In the genomic region with DNA sequence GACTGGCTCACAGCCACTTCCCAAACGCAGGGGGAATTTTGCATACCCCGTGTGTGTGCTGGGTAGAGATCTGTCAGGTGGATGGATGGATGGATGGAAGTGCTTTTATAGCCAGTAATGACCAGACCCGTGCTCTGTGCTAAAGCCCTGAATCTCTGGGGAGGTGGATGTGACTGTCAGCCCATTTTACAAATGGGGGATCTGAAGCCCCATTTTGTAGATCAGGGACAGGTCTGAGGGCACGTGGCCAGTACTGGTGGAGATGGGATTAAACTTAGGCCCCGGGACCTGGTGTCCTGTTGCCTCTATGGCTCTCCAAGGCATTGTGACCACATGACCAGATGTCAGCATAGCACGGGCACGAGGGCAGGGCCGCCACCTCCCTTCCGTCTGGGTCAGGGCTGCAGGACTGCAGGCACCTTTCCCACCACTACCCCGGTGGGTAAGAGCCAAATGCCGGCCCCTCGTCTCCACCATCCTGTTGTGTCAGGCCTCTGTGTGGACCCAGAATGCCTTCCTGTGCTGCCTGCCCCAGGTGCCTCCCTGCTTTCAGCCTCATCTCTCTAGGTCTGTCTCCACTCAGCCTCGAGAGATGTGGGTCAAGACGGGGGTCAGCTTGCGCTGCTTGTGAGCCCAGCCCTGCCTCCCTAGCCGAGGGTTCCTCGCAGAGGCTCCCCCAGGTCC, we compare ENCODE assay signal across 11 cellular contexts. TPM values are rescaled to one million over a fixed set of nuclear protein-coding genes. Genes with fewer than 3 reads are reported as not detected.
DNase-seq lines count a peak whose midpoint lies in the region; ATAC-seq and TF ChIP-seq lines count a peak whose summit lies in the region.
"Had no signal": no experiment of that assay in that cellular context is flagged by ENCODE, and none has a peak within 500 bp of the region (broad histone marks: within the 10 kb centered on the region; RNA-seq: fewer than 3 reads in every experiment).

No MANE protein-coding gene starts in this region.

- H3K27me3 Mint-ChIP-seq in activated naive CD8-positive, alpha-beta T cell treated with anti-CD3 and anti-CD28 coated beads, Interleukin-2, amount 10 ng/mL, durations not matched to agents 7 days and 5 days = peaks cover 5% of the 10 kb centered on the region
- H3K27me3 Mint-ChIP-seq in memory B cell = peaks cover 4% of the 10 kb centered on the region

- TF ChIP-seq POLR2A in vagina (IDR thresholded peaks at IDR 0.05) = no peak

- H3K36me3 Mint-ChIP-seq in activated naive CD8-positive, alpha-beta T cell treated with anti-CD3 and anti-CD28 coated beads, Interleukin-2, amount 10 ng/mL, durations not matched to agents 7 days and 5 days = no peaks in the 10 kb centered on the region
- peaks cover 15% of the 10 kb centered on the region for H3K36me3 Mint-ChIP-seq in memory B cell

- H3K27ac ChIP-seq in vagina = peak overlapping the region; percentile 31
- H3K27ac ChIP-seq: neutrophil had no signal

- H3K4me3 Mint-ChIP-seq in activated naive CD8-positive, alpha-beta T cell treated with anti-CD3 and anti-CD28 coated beads, Interleukin-2, amount 10 ng/mL, durations not matched to agents 7 days and 5 days = peak overlapping the region; percentile 55
- H3K4me3 Mint-ChIP-seq in memory B cell = no peak overlapping the region

- DNase-seq in Right ventricle myocardium inferior (ENCODE audit: missing footprints) (peak; percentile 32), left cardiac atrium (no peak), memory B cell (ENCODE audit: low spot score in 2 of 2) (no peak), vagina (ENCODE audit: extremely low spot score in 2 of 2) (peak in 1 of 2 donors; percentile 65), SIG-M5 treated with dmso at 0.1 percent for 504 hours (lab: John Stamatoyannopoulos, UW; ENCODE audit: unreplicated experiment) (no peak)
- DNase-seq in activated naive CD8-positive, alpha-beta T cell treated with anti-CD3 and anti-CD28 coated beads, Interleukin-2, amount 10 ng/mL, durations not matched to agents 7 days and 5 days = peak; percentile 24
- DNase-seq: KBM-7, SW 1271 had no signal

- H3K4me1 Mint-ChIP-seq in activated naive CD8-positive, alpha-beta T cell treated with anti-CD3 and anti-CD28 coated beads, Interleukin-2, amount 10 ng/mL, durations not matched to agents 7 days and 5 days = peaks cover 19% of the 10 kb centered on the region
- H3K4me1 Mint-ChIP-seq in memory B cell = peaks cover 45% of the 10 kb centered on the region

- peak overlapping the region; percentile 87 for H3K27ac Mint-ChIP-seq in activated naive CD8-positive, alpha-beta T cell treated with anti-CD3 and anti-CD28 coated beads, Interleukin-2, amount 10 ng/mL, durations not matched to agents 7 days and 5 days
- peak overlapping the region; percentile 36 for H3K27ac Mint-ChIP-seq in memory B cell

- no peaks in the 10 kb centered on the region for H3K27me3 ChIP-seq in vagina
- H3K27me3 ChIP-seq: neutrophil had no signal

- peaks cover 50% of the 10 kb centered on the region for H3K4me1 ChIP-seq in vagina

- no peaks in the 10 kb centered on the region for H3K36me3 ChIP-seq in vagina
- H3K36me3 ChIP-seq: neutrophil had no signal

- POLR2A ChIA-PET in activated naive CD8-positive, alpha-beta T cell treated with anti-CD3 and anti-CD28 coated beads, Interleukin-2, amount 10 ng/mL, durations not matched to agents 7 days and 5 days (lab: Charles Lee) = interaction anchor here (1.2 to 1.5 kb wide), 2 partner anchors 27 to 31 kb away, joined by 3 to 4 read pairs; no protein-coding TSS in a partner anchor

- no peaks in the 10 kb centered on the region for H3K9me3 ChIP-seq in vagina
- H3K9me3 ChIP-seq: neutrophil had no signal

- intact Hi-C loops in Right ventricle myocardium inferior (cut with DNase I) = no loop called here
- intact Hi-C loops in left cardiac atrium (cut with DNase I) = loop anchor here in 1 of 2 donors (5.0 kb wide), 1 partner anchor 49 kb away; no protein-coding TSS in a partner anchor
- intact Hi-C loops in vagina (cut with DNase I) = no loop called here

- ATAC-seq in Right ventricle myocardium inferior (no peak), left cardiac atrium (no peak), memory B cell (ENCODE audit: low read depth) (no peak), HG03442 (IDR thresholded peaks at IDR 0.05; ENCODE audit: unreplicated experiment) (no peak), GM21786 (IDR thresholded peaks at IDR 0.05; ENCODE audit: unreplicated experiment) (no peak)
- ATAC-seq in activated naive CD8-positive, alpha-beta T cell treated with anti-CD3 and anti-CD28 coated beads, Interleukin-2, amount 10 ng/mL, durations not matched to agents 7 days and 5 days (ENCODE audit: low read depth) = no peak

- TF ChIP-seq CTCF in vagina (IDR thresholded peaks at IDR 0.05) = no peak

- peaks cover 4% of the 10 kb centered on the region for H3K9me3 Mint-ChIP-seq in activated naive CD8-positive, alpha-beta T cell treated with anti-CD3 and anti-CD28 coated beads, Interleukin-2, amount 10 ng/mL, durations not matched to agents 7 days and 5 days
- no peaks in the 10 kb centered on the region for H3K9me3 Mint-ChIP-seq in memory B cell

- no peak overlapping the region for H3K4me3 ChIP-seq in vagina

RNA-seq across cellular contexts. Expression of gene ZBP1, which starts 38.4 kb away (rescaled TPM):
- total RNA-seq in Right ventricle myocardium inferior (0.22 TPM), left cardiac atrium (under 1 TPM in 1 of 2 donors, not detected in 1; 0.47 TPM), vagina (0.74 TPM)
- total RNA-seq in activated naive CD8-positive, alpha-beta T cell treated with anti-CD3 and anti-CD28 coated beads, Interleukin-2, amount 10 ng/mL, durations not matched to agents 7 days and 5 days = 10 to 100 TPM; 27.5 to 28.5 TPM

RNA-seq across cellular contexts. Expression of gene PMEPA1, which starts 51.2 kb away (rescaled TPM):
- total RNA-seq in Right ventricle myocardium inferior (23.9 TPM), left cardiac atrium (10 to 100 TPM; 28.3 to 60.3 TPM), vagina (11.3 TPM)
- 1 to 10 TPM; 4.9 to 5.0 TPM for total RNA-seq in activated naive CD8-positive, alpha-beta T cell treated with anti-CD3 and anti-CD28 coated beads, Interleukin-2, amount 10 ng/mL, durations not matched to agents 7 days and 5 days

Comparison
In these comparisons a context has a peak if more than half of its experiments do, and no peak if none do; other contexts are left out.
1. DNase-seq: peak in Right ventricle myocardium inferior (single experiment) and activated naive CD8-positive, alpha-beta T cell treated with anti-CD3 and anti-CD28 coated beads, Interleukin-2, amount 10 ng/mL, durations not matched to agents 7 days and 5 days (single experiment); none in left cardiac atrium (single experiment), memory B cell (0 of 2) and SIG-M5 treated with dmso at 0.1 percent for 504 hours (single experiment).
2. RNA of gene ZBP1, which starts 38.4 kb away (total RNA-seq): 27.5 to 28.5 TPM in activated naive CD8-positive, alpha-beta T cell treated with anti-CD3 and anti-CD28 coated beads, Interleukin-2, amount 10 ng/mL, durations not matched to agents 7 days and 5 days; 0.74 TPM in vagina (single experiment), 0.47 TPM in left cardiac atrium and 0.22 TPM in Right ventricle myocardium inferior (single experiment); every median in the first group is over 10 times any median in the second.